Comparison of ENCODE assay signal across 1 cellular context in the genomic region with DNA sequence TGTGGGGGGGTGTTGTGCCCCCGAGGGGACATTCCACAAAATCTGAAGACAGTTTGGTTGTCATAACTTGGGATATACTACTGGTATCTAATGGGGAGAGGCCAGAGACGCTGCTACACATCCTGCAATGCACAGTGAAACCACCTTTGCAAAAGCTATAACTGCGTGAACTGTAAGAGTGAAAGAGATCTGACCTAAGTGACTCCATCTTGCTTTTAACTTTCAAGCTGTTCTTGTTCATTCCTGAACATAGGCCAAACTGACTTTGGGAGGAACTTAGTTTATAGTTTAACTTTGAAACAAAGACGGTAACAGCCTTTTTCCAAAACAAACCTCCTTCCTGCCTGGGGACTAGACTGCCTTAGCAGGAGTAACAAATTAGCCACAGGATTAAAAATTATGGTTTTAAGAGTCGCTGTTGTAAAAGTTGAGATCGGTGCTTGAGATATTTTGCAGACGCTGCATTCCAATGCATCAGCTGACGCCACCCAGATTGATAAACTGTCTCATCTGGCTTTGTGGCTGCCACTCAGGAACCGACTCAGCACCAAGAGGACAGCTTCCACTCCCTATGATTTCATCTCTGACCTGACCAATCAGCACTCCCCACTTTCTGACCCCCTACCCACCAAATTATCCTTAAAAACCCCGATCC.
TF ChIP-seq lines count a peak whose summit lies in the region.

No MANE protein-coding gene starts in this region.

TF ChIP-seq in IMR-90, 13 proteins besides CTCF, POLR2A, EP300 and RAD21:
- TF ChIP-seq RCOR1 (IDR thresholded peaks at IDR 0.05; ENCODE audit: insufficient replicate concordance, low read length) (no peak), RFX5 (IDR thresholded peaks at IDR 0.05; ENCODE audit: low read depth, low read length) (no peak), BHLHE40 (IDR thresholded peaks at IDR 0.05; ENCODE audit: low read depth, low read length) (no peak)
